25 cellular contexts compared by ENCODE assay signal in genomic region chr1:109357673-109358072, GRCh38. TPM values are rescaled to one million over a fixed set of nuclear protein-coding genes. Genes with fewer than 3 reads are reported as not detected.
DNase-seq lines count a peak whose midpoint lies in the region; ATAC-seq and TF ChIP-seq lines count a peak whose summit lies in the region.
"Had no signal": no experiment of that assay in that cellular context is flagged by ENCODE, and none has a peak within 500 bp of the region (broad histone marks: within the 10 kb centered on the region; RNA-seq: fewer than 3 reads in every experiment).

No MANE protein-coding gene starts in this region.

- no peak for DNase-seq in left ventricle myocardium superior
- DNase-seq in right cardiac atrium = no peak
- DNase-seq in NCI-H345 treated with DMSO at 0.1 percent for 48 hours (lab: John Stamatoyannopoulos, UW; ENCODE audit: unreplicated experiment) = peak; percentile 3
- DNase-seq in fibroblast of pulmonary artery (ENCODE audit: low read depth) = peak; percentile 14
- no peak for DNase-seq in NOMO-1 (lab: John Stamatoyannopoulos, UW; ENCODE audit: unreplicated experiment in 2 of 2)
- no peak for DNase-seq in HuH-7.5 (ENCODE audit: low spot score)
- no peak for DNase-seq in stimulated activated CD4-positive, alpha-beta T cell treated with anti-CD3 and anti-CD28 coated beads, Interleukin-4, amount 100 ng/mL, for 24 hours
- DNase-seq: ACHN; activated CD4-positive, alpha-beta T cell treated with anti-CD3 and anti-CD28 coated beads for 48 hours; activated naive CD8-positive, alpha-beta T cell treated with anti-CD3 and anti-CD28 coated beads, Interleukin-2, amount 50 U/mL, for 24 hours; DMS153; foreskin melanocyte; hypothalamus; NCI-H2081 treated with DMSO at 0.1 percent for 48 hours; substantia nigra; T-cell had no signal

- no peaks in the 10 kb centered on the region for H3K27me3 ChIP-seq in right cardiac atrium (ENCODE audit: control insufficient read depth, insufficient read depth)

- WGBS in right cardiac atrium = 57% methylated on average over 1 of the region's 1 CpG

- H3K27ac ChIP-seq in right cardiac atrium (ENCODE audit: low read length) = no peak overlapping the region
- H3K27ac ChIP-seq: C4-2B, prostate gland had no signal

- intact Hi-C loops in left ventricle myocardium superior (cut with micrococcal nuclease) (no loop called here), right cardiac atrium (cut with DNase I) (no loop called here)

- ATAC-seq in left ventricle myocardium superior = peak; percentile 19
- ATAC-seq in right cardiac atrium = no peak
- ATAC-seq in HG03045 (IDR thresholded peaks at IDR 0.05; ENCODE audit: unreplicated experiment) = no peak
- ATAC-seq: activated naive CD8-positive, alpha-beta T cell treated with anti-CD3 and anti-CD28 coated beads, Interleukin-2, amount 50 U/mL, for 24 hours; activated T-helper 17 cell treated with anti-CD3 and anti-CD28 coated beads, Interleukin-2, amount 50 U/mL, for 72 hours; Right ventricle myocardium inferior; T-cell had no signal

- TF ChIP-seq CTCF in fibroblast of pulmonary artery (IDR thresholded peaks at IDR 0.05; ENCODE audit: low read length, missing control alignments) = no peak

- no peak overlapping the region for H3K4me3 ChIP-seq in right cardiac atrium (ENCODE audit: low read length)
- no peak overlapping the region for H3K4me3 ChIP-seq in fibroblast of pulmonary artery (replicated peaks; ENCODE audit: low read depth, low read length)
- H3K4me3 ChIP-seq: HAP-1, prostate gland had no signal

- no peaks in the 10 kb centered on the region for H3K9me3 ChIP-seq in right cardiac atrium (ENCODE audit: control insufficient read depth, low read length)
- H3K9me3 ChIP-seq: HAP-1, prostate gland had no signal

- no peaks in the 10 kb centered on the region for H3K4me1 ChIP-seq in right cardiac atrium (ENCODE audit: control insufficient read depth, insufficient read depth, low read length)
- H3K4me1 ChIP-seq: prostate gland had no signal

RNA-seq across cellular contexts. Expression of gene SORT1, which starts 40.0 kb away (rescaled TPM):
- total RNA-seq in left ventricle myocardium superior = 117 TPM
- 100 to 1,000 TPM; 119 to 170 (median 138) TPM for total RNA-seq in right cardiac atrium
- polyA plus RNA-seq in right cardiac atrium = 57.6 TPM

RNA-seq across cellular contexts. Expression of gene MYBPHL, which starts 50.9 kb away (rescaled TPM):
- total RNA-seq in left ventricle myocardium superior (0.35 TPM), right cardiac atrium (100 to 1,000 TPM; 115 to 521 (median 226) TPM)
- 322 TPM for polyA plus RNA-seq in right cardiac atrium
- total RNA-seq: activated T-helper 17 cell treated with anti-CD3 and anti-CD28 coated beads, Interleukin-2, amount 50 U/mL, for 72 hours; dermis microvascular lymphatic vessel endothelial cell; kidney epithelial cell; mesenteric fat pad; prostate gland; Right ventricle myocardium inferior; T-cell had no signal

Comparison
In these comparisons a context has a peak if more than half of its experiments do, and no peak if none do; other contexts are left out.
1. RNA of gene MYBPHL, which starts 50.9 kb away (total RNA-seq): 115 to 521 TPM in right cardiac atrium; 0.35 TPM in left ventricle myocardium superior (single experiment); every median in the first group is over 10 times any median in the second.
2. DNase-seq: peak in NCI-H345 treated with DMSO at 0.1 percent for 48 hours (single experiment) and fibroblast of pulmonary artery (single experiment); none in left ventricle myocardium superior (single experiment), right cardiac atrium (0 of 3), NOMO-1 (0 of 2), HuH-7.5 (single experiment) and stimulated activated CD4-positive, alpha-beta T cell treated with anti-CD3 and anti-CD28 coated beads, Interleukin-4, amount 100 ng/mL, for 24 hours (single experiment).